Comparison of ENCODE assay signal across 12 cellular contexts in genomic region chr6:149755300-149756260, GRCh38. TPM values are rescaled to one million over a fixed set of nuclear protein-coding genes. Genes with fewer than 3 reads are reported as not detected.
DNase-seq lines count a peak whose midpoint lies in the region; ATAC-seq, FAIRE-seq and TF ChIP-seq lines count a peak whose summit lies in the region.
"Had no signal": no experiment of that assay in that cellular context is flagged by ENCODE, and none has a peak within 500 bp of the region (broad histone marks: within the 10 kb centered on the region; RNA-seq: fewer than 3 reads in every experiment).

No MANE protein-coding gene starts in this region.

- H3K27ac Mint-ChIP-seq in MCF 10A (ENCODE audit: low read depth, unreplicated experiment) (peak overlapping the region; percentile 81), type B pancreatic cell (peak overlapping the region; percentile 41)
- H3K27ac Mint-ChIP-seq: activated T-cell treated with anti-CD3 and anti-CD28 coated beads, Interleukin-2, amount 50 U/mL, for 24 hours had no signal

- peaks cover 7% of the 10 kb centered on the region for H3K4me1 ChIP-seq in mammary epithelial cell (ENCODE audit: insufficient read depth, low read length)
- peaks cover 3% of the 10 kb centered on the region for H3K4me1 ChIP-seq in testis

- peaks cover 99% of the 10 kb centered on the region for H3K79me2 ChIP-seq in mammary epithelial cell (ENCODE audit: insufficient read depth, low read length)

- H3K27ac ChIP-seq in mammary epithelial cell (ENCODE audit: insufficient read depth, low read depth, low read length) (no peak overlapping the region), testis (peak overlapping the region in 1 of 2 donors; percentile 53)
- H3K27ac ChIP-seq: esophagus muscularis mucosa had no signal

- dilution Hi-C loops in mammary epithelial cell (cut with HindIII; ENCODE audit: low sequenced_read_pairs): no loop called here

- H2AFZ ChIP-seq in mammary epithelial cell (ENCODE audit: low read depth, low read length): no peak overlapping the region

- H3K27me3 Mint-ChIP-seq in MCF 10A (ENCODE audit: insufficient read depth, unreplicated experiment) (no peaks in the 10 kb centered on the region), type B pancreatic cell (no peaks in the 10 kb centered on the region)
- H3K27me3 Mint-ChIP-seq: activated T-cell treated with anti-CD3 and anti-CD28 coated beads, Interleukin-2, amount 50 U/mL, for 24 hours; stimulated activated naive CD8-positive, alpha-beta T cell treated with anti-CD3 and anti-CD28 coated beads, Interleukin-15, amount 100 ng/mL, for 72 hours had no signal

- no peak overlapping the region for H3K4me2 ChIP-seq in mammary epithelial cell (ENCODE audit: insufficient read depth, low read depth, low read length)

- in situ Hi-C loops in mammary epithelial cell (cut with MboI; ENCODE audit: low sequenced_read_pairs in 2 of 2): no loop called here

- DNase-seq in MCF 10A (ENCODE audit: unreplicated experiment) (no peak), mammary epithelial cell (no peak), erythroblast (lab: John Stamatoyannopoulos, UW) (peak; percentile 25 to 26), type B pancreatic cell (ENCODE audit: extremely low spot score, unreplicated experiment) (no peak), testis (no peak), D721Med (ENCODE audit: insufficient read length, low spot score) (no peak), MV-4-11 (lab: John Stamatoyannopoulos, UW) (no peak)
- DNase-seq: activated T-cell treated with anti-CD3 and anti-CD28 coated beads, Interleukin-2, amount 50 U/mL, for 24 hours; GOT3; stimulated activated naive CD8-positive, alpha-beta T cell treated with anti-CD3 and anti-CD28 coated beads, Interleukin-15, amount 100 ng/mL, for 72 hours had no signal

- H3K9me3 ChIP-seq in mammary epithelial cell (replicated peaks; ENCODE audit: insufficient read depth, low read length): no peaks in the 10 kb centered on the region
- no peaks in the 10 kb centered on the region for H3K9me3 ChIP-seq in testis
- H3K9me3 ChIP-seq: esophagus muscularis mucosa had no signal

- H3K9me3 Mint-ChIP-seq in MCF 10A (ENCODE audit: unreplicated experiment) (no peaks in the 10 kb centered on the region), type B pancreatic cell (no peaks in the 10 kb centered on the region)
- H3K9me3 Mint-ChIP-seq: activated T-cell treated with anti-CD3 and anti-CD28 coated beads, Interleukin-2, amount 50 U/mL, for 24 hours; stimulated activated naive CD8-positive, alpha-beta T cell treated with anti-CD3 and anti-CD28 coated beads, Interleukin-15, amount 100 ng/mL, for 72 hours had no signal

- H3K4me1 Mint-ChIP-seq in MCF 10A (ENCODE audit: insufficient read depth, unreplicated experiment) (peaks cover 16% of the 10 kb centered on the region), type B pancreatic cell (ENCODE audit: unreplicated experiment) (peaks cover 4% of the 10 kb centered on the region)

- WGBS in mammary epithelial cell (ENCODE audit: low coverage, missing lambda C conversion rate): 85% methylated on average over 8 of the region's 9 CpGs
- 72 to 84% methylated on average over 9 of the region's 9 CpGs for WGBS in testis, 2 donors

- H3K36me3 ChIP-seq in mammary epithelial cell (ENCODE audit: insufficient read depth, low read length) (peaks cover 16% of the 10 kb centered on the region), testis (ENCODE audit: low read depth, missing control alignments) (no peaks in the 10 kb centered on the region)

- POLR2A ChIA-PET in MCF 10A (lab: Yijun Ruan, JAX): interaction anchor here (1.0 to 1.3 kb wide), 3 partner anchors 10 to 101 kb away, joined by 3 to 6 read pairs (median 4); no protein-coding TSS in a partner anchor

- peak; percentile 66 for ATAC-seq in HG03135 (IDR thresholded peaks at IDR 0.05; ENCODE audit: unreplicated experiment)
- ATAC-seq: stimulated activated naive CD8-positive, alpha-beta T cell treated with anti-CD3 and anti-CD28 coated beads, Interleukin-15, amount 100 ng/mL, for 72 hours had no signal

- TF ChIP-seq POLR2A in erythroblast (IDR thresholded peaks at IDR 0.05; ENCODE audit: low read length) (no peak), testis (IDR thresholded peaks at IDR 0.05) (no peak)

- H4K20me1 ChIP-seq in mammary epithelial cell (ENCODE audit: insufficient read depth, low read length): peaks cover 4% of the 10 kb centered on the region

- CTCF ChIA-PET in MCF 10A (lab: Yijun Ruan, JAX) (interaction anchor here (0.6 kb wide), 1 partner anchor 253 kb away, joined by 4 read pairs; no protein-coding TSS in a partner anchor), mammary epithelial cell (lab: Charles Lee; ENCODE audit: low non-redundant PET) (no interaction called here)

- no TSS peak for BruUV-seq in MCF 10A (replicated peaks; lab: Mats Ljungman, UMichigan)
- no TSS peak for BruUV-seq in mammary epithelial cell (replicated peaks; lab: Mats Ljungman, UMichigan)

- no peak overlapping the region for H3K4me3 ChIP-seq in mammary epithelial cell (replicated peaks in 1 of 3; ENCODE audit: insufficient read depth in 1 of 3, low read depth in 2 of 3, low read length in 3 of 3)
- H3K4me3 ChIP-seq in testis: no peak overlapping the region
- H3K4me3 ChIP-seq: esophagus muscularis mucosa had no signal

- H3K36me3 Mint-ChIP-seq in MCF 10A (ENCODE audit: insufficient read depth, unreplicated experiment): peaks cover 36% of the 10 kb centered on the region
- peaks cover 10% of the 10 kb centered on the region for H3K36me3 Mint-ChIP-seq in type B pancreatic cell

- TF ChIP-seq CTCF in MCF 10A (IDR thresholded peaks at IDR 0.05; ENCODE audit: unreplicated experiment) (no peak), mammary epithelial cell (conservative IDR thresholded peaks at IDR 0.05 in 1 of 2, IDR thresholded peaks at IDR 0.05 in 1 of 2; ENCODE audit: extremely low read depth in 1 of 2, insufficient read depth in 1 of 2, low read depth in 1 of 2, low read length in 2 of 2) (no peak), type B pancreatic cell (conservative IDR thresholded peaks at IDR 0.05) (no peak), testis (IDR thresholded peaks at IDR 0.05) (no peak), D721Med (IDR thresholded peaks at IDR 0.05; ENCODE audit: insufficient read depth, missing control alignments) (no peak)

- intact Hi-C loops in MCF 10A (cut with micrococcal nuclease) (no loop called here), mammary epithelial cell (cut with micrococcal nuclease) (no loop called here), testis (cut with DNase I; ENCODE audit: low total_unique reads) (no loop called here)

- H3K9ac ChIP-seq in mammary epithelial cell (ENCODE audit: insufficient read depth, low read length): no peak overlapping the region

- no peak for FAIRE-seq in D721Med (lab: Jason Lieb, UNC)

- H3K4me3 Mint-ChIP-seq in MCF 10A (ENCODE audit: unreplicated experiment): no peak overlapping the region
- H3K4me3 Mint-ChIP-seq in type B pancreatic cell: no peak overlapping the region
- H3K4me3 Mint-ChIP-seq: activated T-cell treated with anti-CD3 and anti-CD28 coated beads, Interleukin-2, amount 50 U/mL, for 24 hours; stimulated activated naive CD8-positive, alpha-beta T cell treated with anti-CD3 and anti-CD28 coated beads, Interleukin-15, amount 100 ng/mL, for 72 hours had no signal

- no peaks in the 10 kb centered on the region for H3K27me3 ChIP-seq in mammary epithelial cell (ENCODE audit: insufficient read depth, low read length)
- no peaks in the 10 kb centered on the region for H3K27me3 ChIP-seq in testis
- H3K27me3 ChIP-seq: esophagus muscularis mucosa had no signal

RNA-seq across cellular contexts. Expression of gene PCMT1, which starts 6.0 kb away (rescaled TPM):
- total RNA-seq in MCF 10A (2022) (117 and 121 TPM in 2 replicates), mammary epithelial cell (100 to 1,000 TPM; 122 to 124 TPM), type B pancreatic cell (ENCODE audit: low replicate concordance) (61.2 and 65.6 TPM in 2 replicates), testis (100 to 1,000 TPM; 196 to 220 TPM)
- polyA plus RNA-seq in mammary epithelial cell (176 TPM), testis (ENCODE audit: insufficient read depth, low read depth, low replicate concordance) (192 TPM)
- 104 TPM for polyA minus RNA-seq in mammary epithelial cell

RNA-seq across cellular contexts. Expression of gene NUP43, which starts 9.3 kb away (rescaled TPM):
- total RNA-seq in MCF 10A (2022) (47.8 and 50.5 TPM in 2 replicates), mammary epithelial cell (10 to 100 TPM; 29.8 to 51.4 TPM), type B pancreatic cell (ENCODE audit: low replicate concordance) (35.3 and 55.8 TPM in 2 replicates), testis (10 to 100 TPM; 28.3 to 32.2 TPM)
- polyA plus RNA-seq in mammary epithelial cell (16.7 TPM), testis (ENCODE audit: insufficient read depth, low read depth, low replicate concordance) (14.8 TPM)
- polyA minus RNA-seq in mammary epithelial cell: 69.3 TPM

RNA-seq across cellular contexts. Expression of gene LATS1, which starts 37.7 kb away (rescaled TPM):
- total RNA-seq in MCF 10A (2022) (28.8 and 34.3 TPM in 2 replicates), mammary epithelial cell (10 to 100 TPM; 19.8 to 26.6 TPM), type B pancreatic cell (ENCODE audit: low replicate concordance) (31.0 and 33.3 TPM in 2 replicates), testis (10 to 100 TPM; 35.0 to 38.7 TPM)
- polyA plus RNA-seq in mammary epithelial cell (12.6 TPM), testis (ENCODE audit: insufficient read depth, low read depth, low replicate concordance) (17.4 TPM)
- polyA minus RNA-seq in mammary epithelial cell: 24.8 TPM

Comparison
In these comparisons a context has a peak if more than half of its experiments do, and no peak if none do; other contexts are left out.
1. DNase-seq: peak in erythroblast (2 of 2); none in MCF 10A (single experiment), mammary epithelial cell (single experiment), type B pancreatic cell (single experiment), testis (single experiment), D721Med (single experiment) and MV-4-11 (single experiment).